ENCODE assay signal across 8 cellular contexts in the genomic region with DNA sequence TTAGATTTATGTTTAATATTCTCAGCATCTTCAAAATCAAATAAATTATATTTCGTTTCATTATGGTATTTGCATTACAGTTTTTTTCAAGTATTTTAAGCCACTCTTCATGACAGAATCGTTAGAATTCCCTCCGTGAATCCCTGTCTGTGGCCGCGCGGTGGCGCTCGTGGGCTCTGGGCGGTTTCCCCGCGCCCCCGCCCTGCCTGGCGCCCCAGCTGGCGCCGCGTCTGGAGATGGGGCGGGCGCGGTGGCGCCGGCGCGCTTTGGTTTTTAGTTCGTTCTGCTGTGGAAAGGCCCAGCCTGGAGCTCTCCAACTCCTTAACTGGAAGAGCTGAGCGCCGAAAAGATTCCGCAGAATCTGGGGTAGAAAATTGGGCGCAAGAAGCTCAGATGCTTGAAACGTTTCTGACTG. TPM values are rescaled to one million over a fixed set of nuclear protein-coding genes. Genes with fewer than 3 reads are reported as not detected.
DNase-seq lines count a peak whose midpoint lies in the region; ATAC-seq, FAIRE-seq and TF ChIP-seq lines count a peak whose summit lies in the region.

No MANE protein-coding gene starts in this region.

- CTCF ChIA-PET in OCI-LY7 (lab: Charles Lee; ENCODE audit: unreplicated experiment), result no interaction called here
- CTCF ChIA-PET in MCF 10A (lab: Yijun Ruan, JAX), result interaction anchor here (0.6 kb wide), 1 partner anchor 525 kb away, joined by 3 read pairs; no protein-coding TSS in a partner anchor

- peaks cover 29% of the 10 kb centered on the region for H3K36me3 Mint-ChIP-seq in MCF 10A (ENCODE audit: insufficient read depth, unreplicated experiment)

- BruUV-seq in OCI-LY7 (replicated peaks; lab: Mats Ljungman, UMichigan) (no TSS peak), MCF 10A (replicated peaks; lab: Mats Ljungman, UMichigan) (no TSS peak)

- ATAC-seq in GM18909 (IDR thresholded peaks at IDR 0.05; ENCODE audit: poor library complexity, unreplicated experiment), result no peak

- POLR2A ChIA-PET in OCI-LY7 (lab: Charles Lee) (no interaction called here), MCF 10A (lab: Yijun Ruan, JAX) (no interaction called here)

- WGBS in small intestine, 3 donors, result 28 to 60% (median 59%) methylated on average over 29 of the region's 29 CpGs
- 31 to 38% methylated on average over 29 of the region's 29 CpGs for WGBS in lower leg skin, 2 donors

- H3K9me2 ChIP-seq in OCI-LY7 (ENCODE audit: insufficient read depth, low read length), result no peaks in the 10 kb centered on the region

- H3K4me1 ChIP-seq in OCI-LY7 (ENCODE audit: insufficient read depth, low read length, poor library complexity, severe bottlenecking), result no peaks in the 10 kb centered on the region
- no peaks in the 10 kb centered on the region for H3K4me1 ChIP-seq in iPS-20b (ENCODE audit: insufficient read depth, low read length)
- no peaks in the 10 kb centered on the region for H3K4me1 ChIP-seq in small intestine (ENCODE audit: control insufficient read depth in 2 of 2, insufficient read depth in 1 of 2, low read depth in 1 of 2, low read length in 1 of 2)

- peak overlapping the region; percentile 22; the same call in 1 of the 2 replicates for H3K4me2 ChIP-seq in OCI-LY7 (ENCODE audit: low read length)

- H3K36me3 ChIP-seq in OCI-LY7 (ENCODE audit: insufficient read depth, low read length), result no peaks in the 10 kb centered on the region
- H3K36me3 ChIP-seq in iPS-20b (ENCODE audit: insufficient read depth, low read depth, low read length), result peaks cover 7% of the 10 kb centered on the region; the same call in 1 of the 2 replicates
- peaks cover 0 to 10% of the 10 kb centered on the region in 2 donors for H3K36me3 ChIP-seq in small intestine (ENCODE audit: control insufficient read depth in 2 of 2, insufficient read depth in 2 of 2, low read length in 2 of 2)

- DNase-seq in GM03348 (ENCODE audit: low spot score) (peak; percentile 94), OCI-LY7 (ENCODE audit: low spot score) (peak; percentile 55), MCF 10A (ENCODE audit: unreplicated experiment) (peak; percentile 36), small intestine (peak; percentile 17), NCI-H510A (lab: John Stamatoyannopoulos, UW) (no peak), lower leg skin (ENCODE audit: low spot score in 2 of 2) (no peak)

- H3K4me1 Mint-ChIP-seq in MCF 10A (ENCODE audit: insufficient read depth, unreplicated experiment), result peaks cover 11% of the 10 kb centered on the region

- H3K27ac Mint-ChIP-seq in MCF 10A (ENCODE audit: low read depth, unreplicated experiment), result no peak overlapping the region

- peak; percentile 83 for TF ChIP-seq CTCF in OCI-LY7 (conservative IDR thresholded peaks at IDR 0.05; ENCODE audit: low read length)
- peak; percentile 60 for TF ChIP-seq CTCF in MCF 10A (IDR thresholded peaks at IDR 0.05; ENCODE audit: unreplicated experiment)
- no peak for TF ChIP-seq CTCF in lower leg skin (IDR thresholded peaks at IDR 0.05)

- 0 out of 2 replicates have a peak overlapping the region, but pooled peaks have one; percentile 48 for H2AFZ ChIP-seq in OCI-LY7 (ENCODE audit: low read length)

- no peak overlapping the region for H3K27ac ChIP-seq in OCI-LY7 (ENCODE audit: low read depth, low read length, poor library complexity, severe bottlenecking)
- H3K27ac ChIP-seq in iPS-20b (ENCODE audit: low read length), result no peak overlapping the region
- no peak overlapping the region for H3K27ac ChIP-seq in small intestine (ENCODE audit: low read depth in 1 of 2, low read length in 1 of 2)

- H3K9me3 Mint-ChIP-seq in MCF 10A (ENCODE audit: unreplicated experiment), result peaks cover 4% of the 10 kb centered on the region

- no peak overlapping the region for H3K4me3 Mint-ChIP-seq in MCF 10A (ENCODE audit: unreplicated experiment)

- H3K27me3 Mint-ChIP-seq in MCF 10A (ENCODE audit: insufficient read depth, unreplicated experiment), result no peaks in the 10 kb centered on the region

- TF ChIP-seq POLR2A in lower leg skin (IDR thresholded peaks at IDR 0.05), result no peak

- H3K79me2 ChIP-seq in OCI-LY7 (ENCODE audit: insufficient read depth, low read depth, low read length), result no peaks in the 10 kb centered on the region

- H3K4me3 ChIP-seq in OCI-LY7 (ENCODE audit: low read depth, low read length, poor library complexity, severe bottlenecking), result no peak overlapping the region
- peak overlapping the region; percentile 41; the same call in 1 of the 2 replicates for H3K4me3 ChIP-seq in iPS-20b (ENCODE audit: low read length)
- no peak overlapping the region for H3K4me3 ChIP-seq in small intestine (ENCODE audit: low read depth in 1 of 2, low read length in 2 of 2)
- H3K4me3 ChIP-seq in lower leg skin (ENCODE audit: low read depth, poor library complexity, severe bottlenecking), result no peak overlapping the region

- FAIRE-seq in small intestine (lab: Jason Lieb, UNC), result no peak

- H3K9ac ChIP-seq in iPS-20b (ENCODE audit: low read depth, low read length), result no peak overlapping the region; the same call in 1 of the 2 replicates

- intact Hi-C loops in OCI-LY7 (cut with micrococcal nuclease; ENCODE audit: unreplicated experiment), result no loop called here
- intact Hi-C loops in MCF 10A (cut with micrococcal nuclease), result no loop called here
- intact Hi-C loops in lower leg skin (cut with DNase I; ENCODE audit: low total_unique reads), result no loop called here

- H3K9me3 ChIP-seq in OCI-LY7 (ENCODE audit: low read length) (0 out of 2 replicates have a peak, but pooled peaks cover 2% of the 10 kb centered on the region), iPS-20b (ENCODE audit: insufficient read depth, low read depth, low read length) (peaks cover under 1% of the 10 kb centered on the region; the same call in 1 of the 2 replicates), small intestine (ENCODE audit: control insufficient read depth, low read depth) (no peaks in the 10 kb centered on the region)

- no peaks in the 10 kb centered on the region for H3K27me3 ChIP-seq in iPS-20b (ENCODE audit: insufficient read depth, low read length)
- H3K27me3 ChIP-seq in small intestine (ENCODE audit: control insufficient read depth in 2 of 2, insufficient read depth in 2 of 2, low read length in 2 of 2), result no peaks in the 10 kb centered on the region

- no peaks in the 10 kb centered on the region for H4K20me1 ChIP-seq in OCI-LY7 (ENCODE audit: insufficient read depth, low read length)

RNA-seq across cellular contexts. Expression of gene PRMT2, which starts 25.7 kb away (rescaled TPM):
- total RNA-seq in OCI-LY7 (2014; rRNA removed; shearing (Covaris generic)), result 30.5 and 46.4 TPM in 2 replicates
- 32.8 and 34.3 TPM in 2 replicates for total RNA-seq in OCI-LY7 (2022)
- total RNA-seq in MCF 10A (2022), result 60.2 and 62.2 TPM in 2 replicates
- 10 to 100 TPM; 55.7 to 71.1 (median 70.1) TPM for polyA plus RNA-seq in small intestine
- 100 to 1,000 TPM in 2 of 4 donors, 10 to 100 TPM in 2; 88.0 to 115 (median 95.2) TPM for total RNA-seq in lower leg skin

RNA-seq across cellular contexts. Expression of gene S100B, which starts 56.3 kb away (rescaled TPM):
- not detected in 2 replicates for total RNA-seq in OCI-LY7 (2014; rRNA removed; shearing (Covaris generic))
- total RNA-seq in OCI-LY7 (2022), result not detected in 2 replicates
- total RNA-seq in MCF 10A (2022), result not detected in 2 replicates
- polyA plus RNA-seq in small intestine, result 10 to 100 TPM in 1 of 3 donors, 1 to 10 TPM in 1, not detected in 1; 4.3 to 14.2 TPM
- 10 to 100 TPM in 3 of 4 donors, 1 to 10 TPM in 1; 5.4 to 18.3 (median 13.7) TPM for total RNA-seq in lower leg skin

Comparison
In these comparisons a context has a peak if more than half of its experiments do, and no peak if none do; other contexts are left out.
1. DNase-seq: peak in GM03348 (single experiment), OCI-LY7 (single experiment), MCF 10A (single experiment) and small intestine (single experiment); none in NCI-H510A (single experiment) and lower leg skin (0 of 2).
2. CTCF ChIP-seq: peak in OCI-LY7 (single experiment) and MCF 10A (single experiment); none in lower leg skin (0 of 3).